9 cellular contexts compared by ENCODE assay signal in genomic region chr10:132223611-132224342, GRCh38.
"Had no signal": no experiment of that assay in that cellular context is flagged by ENCODE, and none has a peak within 500 bp of the region (broad histone marks: within the 10 kb centered on the region; RNA-seq: fewer than 3 reads in every experiment).

No MANE protein-coding gene starts in this region.

- H3K27ac Mint-ChIP-seq: activated CD4-positive, alpha-beta T cell treated with anti-CD3 and anti-CD28 coated beads for 36 hours; activated CD8-positive, alpha-beta T cell treated with anti-CD3 and anti-CD28 coated beads for 36 hours; activated naive CD8-positive, alpha-beta T cell; stimulated activated effector memory CD8-positive, alpha-beta T cell treated with anti-CD3 and anti-CD28 coated beads, Interleukin-12 subunit alpha, Interleukin-12 subunit beta, amount 100 ng/mL, for 72 hours had no signal

- H3K4me1 ChIP-seq: tibial artery had no signal

- H3K36me3 Mint-ChIP-seq: stimulated activated effector memory CD8-positive, alpha-beta T cell treated with anti-CD3 and anti-CD28 coated beads, Interleukin-12 subunit alpha, Interleukin-12 subunit beta, amount 100 ng/mL, for 72 hours had no signal

- H3K9me3 Mint-ChIP-seq: stimulated activated effector memory CD8-positive, alpha-beta T cell treated with anti-CD3 and anti-CD28 coated beads, Interleukin-12 subunit alpha, Interleukin-12 subunit beta, amount 100 ng/mL, for 72 hours had no signal

- H3K9me3 ChIP-seq: lower lobe of right lung, tibial artery had no signal

- FAIRE-seq: urothelium cell line had no signal

- H3K36me3 ChIP-seq: lower lobe of right lung, tibial artery had no signal

- H3K4me3 ChIP-seq: lower lobe of right lung, tibial artery had no signal

- H3K27me3 Mint-ChIP-seq: activated CD4-positive, alpha-beta T cell treated with anti-CD3 and anti-CD28 coated beads for 36 hours; activated CD8-positive, alpha-beta T cell treated with anti-CD3 and anti-CD28 coated beads for 36 hours; activated naive CD8-positive, alpha-beta T cell; naive B cell had no signal

- H3K4me3 Mint-ChIP-seq: activated CD4-positive, alpha-beta T cell treated with anti-CD3 and anti-CD28 coated beads for 36 hours; activated CD8-positive, alpha-beta T cell treated with anti-CD3 and anti-CD28 coated beads for 36 hours; activated naive CD8-positive, alpha-beta T cell; activated T-cell treated with anti-CD3 and anti-CD28 coated beads, Interleukin-2, amount 50 U/mL, for 4 hours; naive B cell; stimulated activated effector memory CD8-positive, alpha-beta T cell treated with anti-CD3 and anti-CD28 coated beads, Interleukin-12 subunit alpha, Interleukin-12 subunit beta, amount 100 ng/mL, for 72 hours had no signal

- H3K27ac ChIP-seq: lower lobe of right lung, tibial artery had no signal
